ENCODE assay signal across 1 cellular context in genomic region chr3:23728651-23729117, GRCh38.
TF ChIP-seq lines count a peak whose summit lies in the region.

No MANE protein-coding gene starts in this region.

TF ChIP-seq in GM23338, 12 proteins besides CTCF, POLR2A, EP300 and RAD21 (continued from another document):
- TF ChIP-seq ZNF462 (CRISPR knock-in tag; IDR thresholded peaks at IDR 0.05) (no peak), ETS1 (IDR thresholded peaks at IDR 0.05) (no peak), NANOG (IDR thresholded peaks at IDR 0.05; ENCODE audit: borderline replicate concordance) (no peak), REST (IDR thresholded peaks at IDR 0.05; ENCODE audit: unreplicated experiment) (no peak), STAT1 (IDR thresholded peaks at IDR 0.05; ENCODE audit: unreplicated experiment) (no peak), JUNB (IDR thresholded peaks at IDR 0.05; ENCODE audit: unreplicated experiment) (no peak), POLR2AphosphoS5 (IDR thresholded peaks at IDR 0.05; ENCODE audit: low read depth) (no peak), EZH2phosphoT487 (IDR thresholded peaks at IDR 0.05; ENCODE audit: unreplicated experiment) (no peak), EZH2 (IDR thresholded peaks at IDR 0.05; ENCODE audit: low read depth, unreplicated experiment) (no peak), ZNF114 (CRISPR knock-in tag; IDR thresholded peaks at IDR 0.05) (no peak), CREB1 (CRISPR knock-in tag; IDR thresholded peaks at IDR 0.05; ENCODE audit: low read depth) (no peak)
TF ChIP-seq in GM23338: peak in this region for 0.
